Comparison of ENCODE assay signal across 8 cellular contexts in the genomic region with DNA sequence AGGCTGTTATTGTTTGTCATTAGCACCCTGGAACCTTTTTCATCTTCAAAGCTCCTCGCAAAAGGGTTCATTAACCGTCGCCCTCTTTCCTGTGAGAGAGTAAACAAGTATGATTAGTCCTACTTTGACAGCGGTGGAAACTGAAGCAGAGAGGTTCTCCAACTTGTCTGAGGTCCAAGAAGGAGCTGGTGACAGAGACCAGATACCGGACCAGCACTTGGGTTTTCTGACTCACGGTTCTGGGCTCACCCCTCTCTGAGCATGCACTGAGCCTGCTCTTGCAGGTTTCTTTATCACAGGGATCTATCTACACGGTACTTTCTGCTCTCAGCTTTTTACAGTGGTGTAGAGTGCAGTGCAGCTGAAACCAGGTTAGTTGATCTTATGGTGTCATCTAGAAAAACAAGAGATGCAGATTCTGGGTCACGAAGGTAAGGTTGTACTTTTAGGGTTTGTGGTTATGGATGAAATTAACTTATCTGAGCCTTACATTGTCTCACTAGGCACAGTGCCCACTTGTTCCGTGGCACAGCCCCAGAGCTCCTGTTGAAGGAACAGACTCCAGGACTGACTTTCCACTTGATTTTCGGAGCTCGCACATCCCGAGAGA.
DNase-seq lines count a peak whose midpoint lies in the region; ATAC-seq and TF ChIP-seq lines count a peak whose summit lies in the region.

No MANE protein-coding gene starts in this region.

- no peak for TF ChIP-seq POLR2A in tibial nerve (IDR thresholded peaks at IDR 0.05)

- no peaks in the 10 kb centered on the region for H3K9me3 Mint-ChIP-seq in naive thymus-derived CD8-positive, alpha-beta T cell
- H3K9me3 Mint-ChIP-seq in neural progenitor cell = peaks cover 15% of the 10 kb centered on the region

- peaks cover 99% of the 10 kb centered on the region for H3K79me2 ChIP-seq in OCI-LY7 (ENCODE audit: insufficient read depth, low read depth, low read length)
- H3K79me2 ChIP-seq in neural progenitor cell (ENCODE audit: low read depth) = peaks cover 97% of the 10 kb centered on the region

- H3K36me3 ChIP-seq in OCI-LY7 (ENCODE audit: insufficient read depth, low read length) (peaks cover 57% of the 10 kb centered on the region), tibial nerve (peaks cover 0 to 18% (median 0%) of the 10 kb centered on the region in 3 donors), neural progenitor cell (no peaks in the 10 kb centered on the region)

- TF ChIP-seq EP300 in tibial nerve (IDR thresholded peaks at IDR 0.05) = peak in 1 of 2 donors; percentile 4

- TF ChIP-seq CTCF in OCI-LY7 (conservative IDR thresholded peaks at IDR 0.05; ENCODE audit: low read length) (no peak), tibial nerve (IDR thresholded peaks at IDR 0.05) (no peak), neural progenitor cell (IDR thresholded peaks at IDR 0.05) (no peak)

- peak overlapping the region; percentile 84 to 97 (median 92) for H3K4me3 Mint-ChIP-seq in naive thymus-derived CD8-positive, alpha-beta T cell
- no peak overlapping the region for H3K4me3 Mint-ChIP-seq in neural progenitor cell

- H3K27me3 ChIP-seq in tibial nerve (no peaks in the 10 kb centered on the region), neural progenitor cell (no peaks in the 10 kb centered on the region)

- BruUV-seq in OCI-LY7 (replicated peaks; lab: Mats Ljungman, UMichigan) = TSS peak; percentile 34

- H3K4me2 ChIP-seq in OCI-LY7 (ENCODE audit: low read length) (peak overlapping the region; percentile 91), neural progenitor cell (no peak overlapping the region)

- H3K4me3 ChIP-seq in OCI-LY7 (ENCODE audit: low read depth, low read length, poor library complexity, severe bottlenecking) (peak overlapping the region; percentile 71), tibial nerve (peak overlapping the region in 1 of 4 donors; percentile 14), neural progenitor cell (no peak overlapping the region)

- H3K4me1 ChIP-seq in OCI-LY7 (ENCODE audit: insufficient read depth, low read length, poor library complexity, severe bottlenecking) = peaks cover 89% of the 10 kb centered on the region
- peaks cover 0 to 62% (median 30%) of the 10 kb centered on the region in 4 donors for H3K4me1 ChIP-seq in tibial nerve
- no peaks in the 10 kb centered on the region for H3K4me1 ChIP-seq in neural progenitor cell

- POLR2A ChIA-PET in OCI-LY7 (lab: Charles Lee) = interaction anchor here (0.5 to 5.2 kb wide), 10 partner anchors 12 to 646 kb away, joined by 3 to 111 read pairs (median 5); no protein-coding TSS in a partner anchor
- POLR2A ChIA-PET in naive thymus-derived CD8-positive, alpha-beta T cell (lab: Charles Lee) = interaction anchor here (0.6 to 5.3 kb wide), 21 partner anchors 12 to 1759 kb away, joined by 3 to 312 read pairs (median 8); partner anchors contain the start of genes EIF5, EVL, PPP2R5C and ZNF839

- intact Hi-C loops in OCI-LY7 (cut with micrococcal nuclease; ENCODE audit: unreplicated experiment) = loop anchor here (2.0 kb wide), 2 partner anchors 13 to 15 kb away; no protein-coding TSS in a partner anchor

- peak; percentile 67 for DNase-seq in Ammon's horn (ENCODE audit: low spot score)
- DNase-seq in OCI-LY7 (ENCODE audit: low spot score) = peak; percentile 46
- DNase-seq in amniotic epithelial cell (ENCODE audit: low read depth) = peak; percentile 36
- peak; percentile 30 to 86 (median 66) for DNase-seq in naive thymus-derived CD8-positive, alpha-beta T cell
- no peak for DNase-seq in tibial nerve (ENCODE audit: low spot score in 2 of 2)
- DNase-seq in neural progenitor cell (ENCODE audit: low spot score) = no peak
- no peak for DNase-seq in NCI-H2029 treated with DMSO at 0.1 percent for 48 hours (lab: John Stamatoyannopoulos, UW)

- peaks cover 4 to 38% (median 18%) of the 10 kb centered on the region in 3 donors for H3K36me3 Mint-ChIP-seq in naive thymus-derived CD8-positive, alpha-beta T cell
- peaks cover 50% of the 10 kb centered on the region for H3K36me3 Mint-ChIP-seq in neural progenitor cell

- H3K9me2 ChIP-seq in OCI-LY7 (ENCODE audit: insufficient read depth, low read length) = no peaks in the 10 kb centered on the region

- peaks cover 44 to 90% (median 88%) of the 10 kb centered on the region in 4 donors for H3K4me1 Mint-ChIP-seq in naive thymus-derived CD8-positive, alpha-beta T cell
- H3K4me1 Mint-ChIP-seq in neural progenitor cell = peaks cover 10% of the 10 kb centered on the region

- no peaks in the 10 kb centered on the region for H3K27me3 Mint-ChIP-seq in naive thymus-derived CD8-positive, alpha-beta T cell
- H3K27me3 Mint-ChIP-seq in neural progenitor cell (ENCODE audit: insufficient read depth, low read depth) = peaks cover 2% of the 10 kb centered on the region

- peaks cover 8% of the 10 kb centered on the region for H3K9me3 ChIP-seq in OCI-LY7 (ENCODE audit: low read length)
- H3K9me3 ChIP-seq in tibial nerve = no peaks in the 10 kb centered on the region
- H3K9me3 ChIP-seq in neural progenitor cell (ENCODE audit: low read depth) = no peaks in the 10 kb centered on the region

- peak; percentile 52 for ATAC-seq in GM21447 (IDR thresholded peaks at IDR 0.05; ENCODE audit: unreplicated experiment)
- ATAC-seq in naive thymus-derived CD8-positive, alpha-beta T cell = peak; percentile 66 to 69

- H3K9ac ChIP-seq in neural progenitor cell = no peak overlapping the region

- WGBS in tibial nerve, 2 donors = 57 to 63% methylated on average over 12 of the region's 12 CpGs

- H3K27ac ChIP-seq in OCI-LY7 (ENCODE audit: low read depth, low read length, poor library complexity, severe bottlenecking) = peak overlapping the region; percentile 93
- peak overlapping the region in 3 of 4 donors; percentile 85 to 92 (median 86) for H3K27ac ChIP-seq in tibial nerve
- H3K27ac ChIP-seq in neural progenitor cell = no peak overlapping the region

- no peaks in the 10 kb centered on the region for H3F3A ChIP-seq in neural progenitor cell (ENCODE audit: low read depth)

- H3K27ac Mint-ChIP-seq in naive thymus-derived CD8-positive, alpha-beta T cell = peak overlapping the region; percentile 96 to 100 (median 100)
- no peak overlapping the region for H3K27ac Mint-ChIP-seq in neural progenitor cell

- H2AFZ ChIP-seq in OCI-LY7 (ENCODE audit: low read length) = no peak overlapping the region
- no peak overlapping the region for H2AFZ ChIP-seq in neural progenitor cell (replicated peaks)

- CTCF ChIA-PET in OCI-LY7 (lab: Charles Lee; ENCODE audit: unreplicated experiment) = interaction anchor here (1.3 to 1.7 kb wide), 4 partner anchors 14 to 53 kb away, joined by 3 to 5 read pairs (median 5); no protein-coding TSS in a partner anchor

- H4K20me1 ChIP-seq in OCI-LY7 (ENCODE audit: insufficient read depth, low read length) = peaks cover 23% of the 10 kb centered on the region; the same call in 1 of the 2 replicates
- H4K20me1 ChIP-seq in neural progenitor cell (ENCODE audit: low read depth) = peaks cover 50% of the 10 kb centered on the region

Comparison
In these comparisons a context has a peak if more than half of its experiments do, and no peak if none do; other contexts are left out.
1. DNase-seq: peak in Ammon's horn (single experiment), OCI-LY7 (single experiment), amniotic epithelial cell (single experiment) and naive thymus-derived CD8-positive, alpha-beta T cell (10 of 10); none in tibial nerve (0 of 2), neural progenitor cell (single experiment) and NCI-H2029 treated with DMSO at 0.1 percent for 48 hours (single experiment).